ENCODE assay signal across 8 cellular contexts in the genomic region with DNA sequence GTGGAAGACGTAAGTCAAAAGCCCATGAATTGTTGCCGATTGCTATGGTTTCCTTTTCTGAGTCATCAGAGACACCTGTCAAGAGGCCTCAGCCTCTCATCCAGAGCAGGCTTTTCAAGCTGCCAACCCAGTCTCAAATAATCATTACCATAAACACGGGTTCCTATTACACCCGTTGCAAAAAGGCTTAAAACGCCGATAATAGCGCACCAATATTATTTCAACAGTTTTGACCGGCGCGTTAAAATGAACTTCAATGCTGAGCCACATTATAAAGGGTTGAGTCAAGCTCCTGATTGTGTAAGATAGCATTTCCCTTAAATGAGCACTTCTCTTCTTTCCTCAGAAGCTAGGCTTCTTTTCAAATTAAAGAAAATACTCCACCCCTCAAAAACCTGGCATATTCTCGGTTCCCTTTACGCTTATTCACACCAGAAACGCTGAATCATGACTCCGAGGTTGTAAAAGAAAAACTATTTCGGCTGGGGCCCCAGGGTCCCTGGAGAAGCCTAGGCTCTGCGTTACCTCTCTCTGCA. TPM values are rescaled to one million over a fixed set of nuclear protein-coding genes. Genes with fewer than 3 reads are reported as not detected.
DNase-seq lines count a peak whose midpoint lies in the region; ATAC-seq and TF ChIP-seq lines count a peak whose summit lies in the region.

No MANE protein-coding gene starts in this region.

- peak overlapping the region in 3 of 4 donors; percentile 60 to 90 (median 67) for H3K4me3 ChIP-seq in adrenal gland
- peak overlapping the region; percentile 59 for H3K4me3 ChIP-seq in iPS-18c (ENCODE audit: insufficient read depth, low read depth, low read length)
- peak overlapping the region; percentile 45 to 83 (median 66) for H3K4me3 ChIP-seq in spleen

- intact Hi-C loops in adrenal gland (cut with DNase I) = loop anchor here in 1 of 2 donors (5.0 kb wide), 1 partner anchor 230 kb away; no protein-coding TSS in a partner anchor
- intact Hi-C loops in spleen (cut with DNase I; ENCODE audit: low total_unique reads) = loop anchor here (10.0 kb wide), 1 partner anchor 258 kb away; no protein-coding TSS in a partner anchor

- peak; percentile 83 for ATAC-seq in GM18499 (IDR thresholded peaks at IDR 0.05; ENCODE audit: insufficient read depth, unreplicated experiment)
- ATAC-seq in GM21786 (IDR thresholded peaks at IDR 0.05; ENCODE audit: unreplicated experiment) = peak; percentile 57

- TF ChIP-seq CTCF in adrenal gland (IDR thresholded peaks at IDR 0.05) = no peak
- no peak for TF ChIP-seq CTCF in spleen (IDR thresholded peaks at IDR 0.05 in 8 of 11, conservative IDR thresholded peaks at IDR 0.05 in 3 of 11)

- peak overlapping the region in 4 of 5 donors; percentile 66 to 90 (median 80) for H3K27ac ChIP-seq in adrenal gland
- H3K27ac ChIP-seq in spleen = peak overlapping the region; percentile 73 to 90 (median 86)

- WGBS in adrenal gland, 4 donors = 3 to 11% (median 9%) methylated on average over 16 of the region's 16 CpGs
- WGBS in spleen, 5 donors = 3 to 8% (median 6%) methylated on average over 16 of the region's 16 CpGs

- TF ChIP-seq POLR2A in adrenal gland (IDR thresholded peaks at IDR 0.05) (no peak), spleen (IDR thresholded peaks at IDR 0.05) (no peak)

- peak; percentile 90 for DNase-seq in LHCN-M2 (ENCODE audit: low read depth)
- DNase-seq in adrenal gland = peak in 2 of 7 donors; percentile 10 to 13
- no peak for DNase-seq in spleen
- DNase-seq in HK-2 (ENCODE audit: unreplicated experiment) = no peak
- DNase-seq in stimulated activated CD4-positive, alpha-beta T cell treated with anti-CD3 and anti-CD28 coated beads, Interleukin-4, amount 100 ng/mL, for 1 hour = no peak

- H3K36me3 ChIP-seq in adrenal gland (replicated peaks in 1 of 2) (no peaks in the 10 kb centered on the region), spleen (no peaks in the 10 kb centered on the region)

- no peaks in the 10 kb centered on the region for H3K9me3 ChIP-seq in adrenal gland (replicated peaks in 1 of 3)
- no peaks in the 10 kb centered on the region for H3K9me3 ChIP-seq in iPS-18c (ENCODE audit: control insufficient read depth, insufficient read depth, low read length)
- H3K9me3 ChIP-seq in spleen = peaks cover 0 to 7% (median 0%) of the 10 kb centered on the region in 8 donors

- H3K27me3 ChIP-seq in adrenal gland (no peaks in the 10 kb centered on the region), spleen (replicated peaks in 1 of 7) (peaks cover 0 to 64% (median 13%) of the 10 kb centered on the region in 7 donors)

- H3K4me1 ChIP-seq in adrenal gland (replicated peaks in 1 of 2) (peaks cover 0 to 22% of the 10 kb centered on the region in 2 donors), spleen (peaks cover 0 to 34% (median 2%) of the 10 kb centered on the region in 6 donors)

RNA-seq across cellular contexts. Expression of a gene that starts 1.4 kb away (rescaled TPM):
- total RNA-seq in LHCN-M2 (2014; rRNA removed) = 111 and 136 TPM in 2 replicates
- 10.6 TPM for polyA plus RNA-seq in LHCN-M2 (2012)
- total RNA-seq in adrenal gland = 10 to 100 TPM; 29.3 to 82.2 (median 47.2) TPM
- 10 to 100 TPM in 1 of 3 donors, 1 to 10 TPM in 2; 5.1 to 24.9 (median 7.3) TPM for polyA plus RNA-seq in adrenal gland
- 100 to 1,000 TPM in 6 of 7 donors, 10 to 100 TPM in 1; 95.7 to 210 (median 154) TPM for total RNA-seq in spleen
- polyA plus RNA-seq in spleen = 1 to 10 TPM; 3.4 to 9.5 (median 5.2) TPM
